8 cellular contexts compared by ENCODE assay signal in genomic region chr15:100918690-100919480, GRCh38. TPM values are rescaled to one million over a fixed set of nuclear protein-coding genes. Genes with fewer than 3 reads are reported as not detected.
A peak's percentile ranks its signal among the peaks of the same experiment; 100 is the strongest.
DNase-seq lines count a peak whose midpoint lies in the region; ATAC-seq and TF ChIP-seq lines count a peak whose summit lies in the region.

Gene LRRK1 (plus strand): TSS chr15:100919357. CDS start chr15:100924633, 5,276 bp downstream.

- DNase-seq in activated CD4-positive, alpha-beta T cell treated with anti-CD3 and anti-CD28 coated beads for 48 hours: peak; percentile 22
- no peak for DNase-seq in activated CD4-positive, alpha-beta T cell treated with anti-CD3 and anti-CD28 coated beads for 4 hours
- DNase-seq in SJSA1 (ENCODE audit: low read depth in 1 of 2, low spot score in 2 of 2): peak; percentile 61 to 80
- peak; percentile 58 for DNase-seq in ecto neural progenitor cell (ENCODE audit: low spot score)
- DNase-seq in mesendoderm: peak; percentile 29
- no peak for DNase-seq in tibial nerve (ENCODE audit: low spot score in 2 of 2)
- no peak for DNase-seq in NCI-H774 (lab: John Stamatoyannopoulos, UW)

- H3K4ac ChIP-seq in mesendoderm (ENCODE audit: low read depth, low read length): no peak within 1 kb of the TSS

- H3K56ac ChIP-seq in mesendoderm (ENCODE audit: low read length): peak within 1 kb of the TSS; percentile 69

- no peak within 1 kb of the TSS for H3K23ac ChIP-seq in mesendoderm (ENCODE audit: low read length)

- no peaks in the 10 kb centered on the region for H3K79me2 ChIP-seq in mesendoderm (ENCODE audit: control insufficient read depth, insufficient read depth, low read length)

- no peak within 1 kb of the TSS for H2AK5ac ChIP-seq in mesendoderm (ENCODE audit: low read length)

- H3K9ac ChIP-seq in mesendoderm (ENCODE audit: low read length): peak within 1 kb of the TSS; percentile 58

- TF ChIP-seq EP300 in tibial nerve (IDR thresholded peaks at IDR 0.05): no peak

- H3K4me1 ChIP-seq in SJSA1 (replicated peaks) (peaks cover 23% of the 10 kb centered on the region), mesendoderm (ENCODE audit: control insufficient read depth, low read depth, low read length) (peaks cover 3% of the 10 kb centered on the region), tibial nerve (peaks cover 0 to 44% (median 11%) of the 10 kb centered on the region in 4 donors)

- peak within 1 kb of the TSS; percentile 43 for H3K18ac ChIP-seq in mesendoderm (ENCODE audit: low read length)

- no peak for TF ChIP-seq POLR2A in tibial nerve (IDR thresholded peaks at IDR 0.05)

- no peak within 1 kb of the TSS for H4K5ac ChIP-seq in mesendoderm (ENCODE audit: low read length)

- H3K79me1 ChIP-seq in mesendoderm (ENCODE audit: low read length): no peaks in the 10 kb centered on the region

- TF ChIP-seq CTCF in tibial nerve (IDR thresholded peaks at IDR 0.05): peak in 2 of 5 experiments; percentile 22

- H3K27me3 ChIP-seq in SJSA1 (replicated peaks) (no peaks in the 10 kb centered on the region), mesendoderm (ENCODE audit: insufficient read depth, low read length, poor library complexity) (peaks cover 25% of the 10 kb centered on the region), tibial nerve (peaks cover 0 to 6% of the 10 kb centered on the region in 2 donors)

- H3K4me2 ChIP-seq in mesendoderm (ENCODE audit: low read length): peak within 1 kb of the TSS; percentile 79

- H3K36me3 ChIP-seq in SJSA1 (peaks cover 12% of the 10 kb centered on the region), mesendoderm (ENCODE audit: control insufficient read depth, insufficient read depth, low read length) (no peaks in the 10 kb centered on the region), tibial nerve (peaks cover 0 to 1% (median 0%) of the 10 kb centered on the region in 3 donors)

- H2BK15ac ChIP-seq in mesendoderm (replicated peaks; ENCODE audit: low read depth): no peak within 1 kb of the TSS

- H3K9me3 ChIP-seq in SJSA1 (replicated peaks): no peaks in the 10 kb centered on the region
- H3K9me3 ChIP-seq in tibial nerve: no peaks in the 10 kb centered on the region

- H3K4me3 ChIP-seq in SJSA1 (peak within 1 kb of the TSS; percentile 80), mesendoderm (ENCODE audit: low read length) (peak within 1 kb of the TSS; percentile 36), tibial nerve (peak within 1 kb of the TSS; percentile 48 to 81 (median 71))

- WGBS in mesendoderm (ENCODE audit: extremely low coverage, insufficient coverage, low lambda C conversion rate): no CpG with 5 or more reads among the region's 87 CpGs
- 1 to 3% methylated on average over 28 to 58 of the region's 87 CpGs for WGBS in tibial nerve, 2 donors

- H3K27ac ChIP-seq in SJSA1 (peak within 1 kb of the TSS; percentile 61), mesendoderm (ENCODE audit: low read depth, low read length) (no peak within 1 kb of the TSS), tibial nerve (peak within 1 kb of the TSS in 3 of 4 donors; percentile 78 to 84 (median 83))

- no peak within 1 kb of the TSS for H2BK120ac ChIP-seq in mesendoderm (ENCODE audit: low read depth, low read length)

- ATAC-seq in HG02973 (IDR thresholded peaks at IDR 0.05; ENCODE audit: unreplicated experiment): peak; percentile 26

- no peak within 1 kb of the TSS for H2BK5ac ChIP-seq in mesendoderm (ENCODE audit: low read length)

- no peak within 1 kb of the TSS for H4K8ac ChIP-seq in mesendoderm (ENCODE audit: low read depth, low read length)

RNA-seq across cellular contexts. Expression of gene LRRK1, which starts in this region (rescaled TPM):
- total RNA-seq in SJSA1 (2014; rRNA removed; shearing (Covaris generic)): 0.75 and 3.7 TPM in 2 replicates
- 0.66 TPM for polyA plus RNA-seq in mesendoderm (2013, experiment 1 of 2)
- polyA plus RNA-seq in mesendoderm (2013, experiment 2 of 2): 0.57 TPM
- total RNA-seq in tibial nerve: 10 to 100 TPM; 14.1 to 31.5 (median 16.8) TPM

Comparison
In these comparisons a context has a peak if more than half of its experiments do, and no peak if none do; other contexts are left out.
1. DNase-seq: peak in activated CD4-positive, alpha-beta T cell treated with anti-CD3 and anti-CD28 coated beads for 48 hours (single experiment), SJSA1 (2 of 2), ecto neural progenitor cell (single experiment) and mesendoderm (single experiment); none in activated CD4-positive, alpha-beta T cell treated with anti-CD3 and anti-CD28 coated beads for 4 hours (0 of 2), tibial nerve (0 of 2) and NCI-H774 (single experiment).
2. Peak in every context shown above with its lines, with median percentiles within 50 percentile points of each other: H3K4me3 ChIP-seq.